8 cellular contexts compared by ENCODE assay signal in the genomic region with DNA sequence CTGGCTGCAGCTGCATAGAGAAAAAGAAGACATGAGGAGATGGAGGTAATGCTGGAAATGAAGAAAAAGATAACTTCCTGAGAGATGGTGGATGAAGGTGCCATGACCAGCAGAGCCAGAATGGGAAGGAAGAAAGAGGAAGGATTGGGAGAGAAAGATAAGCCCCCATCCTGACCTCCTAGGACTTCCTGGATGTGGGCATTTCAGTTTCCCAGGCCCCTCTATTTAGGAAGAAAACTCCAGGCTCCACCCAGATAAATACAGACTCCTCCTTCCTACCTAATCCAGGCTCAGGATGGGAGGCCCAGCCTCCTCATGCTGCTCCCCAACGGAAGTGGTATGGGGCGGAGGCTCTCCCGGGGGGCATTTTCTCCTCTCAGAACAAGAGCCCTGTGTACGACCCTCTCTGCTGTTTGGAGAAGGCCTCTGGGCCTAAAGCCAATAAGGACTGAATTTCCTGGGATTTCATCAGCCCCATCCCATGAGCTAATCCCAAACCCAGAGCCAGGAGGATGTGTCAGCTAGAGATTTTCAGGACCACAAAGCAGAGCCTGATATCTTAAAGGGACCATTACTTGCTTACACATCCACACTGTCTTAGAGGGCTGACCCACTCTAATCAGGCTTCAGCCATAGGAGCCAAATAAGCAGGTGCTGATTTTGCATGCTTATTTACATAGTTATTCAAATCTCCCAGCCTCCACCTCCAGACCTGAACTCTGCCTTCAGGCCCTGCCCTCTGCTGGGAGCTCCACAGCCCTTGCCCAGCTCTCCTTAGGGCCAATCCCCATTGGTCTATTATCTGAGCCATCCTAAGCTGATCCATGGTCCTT. TPM values are rescaled to one million over a fixed set of nuclear protein-coding genes. Genes with fewer than 3 reads are reported as not detected.
A peak's percentile ranks its signal among the peaks of the same experiment; 100 is the strongest.
DNase-seq lines count a peak whose midpoint lies in the region; ATAC-seq and TF ChIP-seq lines count a peak whose summit lies in the region.

No MANE protein-coding gene starts in this region.

- TF ChIP-seq CTCF in brain microvascular endothelial cell (IDR thresholded peaks at IDR 0.05; ENCODE audit: low read depth, low read length, missing control alignments) (peak; percentile 31), left lung (IDR thresholded peaks at IDR 0.05) (no peak)

- H3K27ac ChIP-seq in brain microvascular endothelial cell (peak overlapping the region; percentile 69), left lung (peak overlapping the region; percentile 92 to 96)

- in situ Hi-C loops in brain microvascular endothelial cell (cut with HindIII; ENCODE audit: low pct_ligation_motif_present, low sequenced_read_pairs) = no loop called here

- no peaks in the 10 kb centered on the region for H3K9me3 ChIP-seq in left lung

- H3K4me3 ChIP-seq in brain microvascular endothelial cell (ENCODE audit: low read depth, low read length) = peak overlapping the region; percentile 47
- H3K4me3 ChIP-seq in left lung = peak overlapping the region in 1 of 2 donors; percentile 14

- H3K36me3 ChIP-seq in brain microvascular endothelial cell (replicated peaks) (no peaks in the 10 kb centered on the region), left lung (no peaks in the 10 kb centered on the region)

- DNase-seq in Right ventricle myocardium inferior (ENCODE audit: missing footprints) (peak; percentile 88), cardiac septum (ENCODE audit: low spot score) (no peak), NCI-H345 treated with DMSO at 0.1 percent for 48 hours (lab: John Stamatoyannopoulos, UW; ENCODE audit: unreplicated experiment) (peak; percentile 65), brain microvascular endothelial cell (peak; percentile 88), left lung (no peak), ureter (ENCODE audit: low spot score) (peak; percentile 74), middle frontal gyrus (ENCODE audit: extremely low spot score, low spot score) (no peak)

- peak; percentile 85 for ATAC-seq in Right ventricle myocardium inferior
- peak; percentile 1 for ATAC-seq in left lung
- ATAC-seq in HG02870 (IDR thresholded peaks at IDR 0.05; ENCODE audit: unreplicated experiment) = no peak

- intact Hi-C loops in Right ventricle myocardium inferior (cut with DNase I) = no loop called here
- intact Hi-C loops in cardiac septum (cut with DNase I) = no loop called here
- intact Hi-C loops in left lung (cut with DNase I) = no loop called here

- H3K4me1 ChIP-seq in left lung = peaks cover 40 to 64% of the 10 kb centered on the region in 2 donors

- H3K27me3 ChIP-seq in brain microvascular endothelial cell (replicated peaks) = no peaks in the 10 kb centered on the region
- no peaks in the 10 kb centered on the region for H3K27me3 ChIP-seq in left lung

RNA-seq across cellular contexts. Expression of a gene that starts 5.1 kb away (rescaled TPM):
- total RNA-seq in Right ventricle myocardium inferior (61.8 TPM), cardiac septum (95.9 TPM), left lung (100 to 1,000 TPM; 158 to 290 TPM), ureter (104 TPM)

RNA-seq across cellular contexts. Expression of a gene that starts 37.3 kb away (rescaled TPM):
- 79.9 TPM for total RNA-seq in Right ventricle myocardium inferior
- 81.2 TPM for total RNA-seq in cardiac septum
- 100 to 1,000 TPM; 284 to 296 TPM for total RNA-seq in left lung
- total RNA-seq in ureter = 189 TPM

RNA-seq across cellular contexts. Expression of a gene that starts 42.0 kb away (rescaled TPM):
- total RNA-seq in Right ventricle myocardium inferior (not detected), cardiac septum (not detected), left lung (not detected), ureter (not detected)

RNA-seq across cellular contexts. Expression of a gene that starts 49.2 kb away (rescaled TPM):
- 22.0 TPM for total RNA-seq in Right ventricle myocardium inferior
- total RNA-seq in cardiac septum = 26.8 TPM
- 10 to 100 TPM; 38.2 to 39.3 TPM for total RNA-seq in left lung
- total RNA-seq in ureter = 83.8 TPM

Comparison
In these comparisons a context has a peak if more than half of its experiments do, and no peak if none do; other contexts are left out.
1. DNase-seq: peak in Right ventricle myocardium inferior (single experiment), NCI-H345 treated with DMSO at 0.1 percent for 48 hours (single experiment), brain microvascular endothelial cell (single experiment) and ureter (single experiment); none in cardiac septum (single experiment), left lung (0 of 2) and middle frontal gyrus (single experiment).